26 cellular contexts compared by ENCODE assay signal in the genomic region with DNA sequence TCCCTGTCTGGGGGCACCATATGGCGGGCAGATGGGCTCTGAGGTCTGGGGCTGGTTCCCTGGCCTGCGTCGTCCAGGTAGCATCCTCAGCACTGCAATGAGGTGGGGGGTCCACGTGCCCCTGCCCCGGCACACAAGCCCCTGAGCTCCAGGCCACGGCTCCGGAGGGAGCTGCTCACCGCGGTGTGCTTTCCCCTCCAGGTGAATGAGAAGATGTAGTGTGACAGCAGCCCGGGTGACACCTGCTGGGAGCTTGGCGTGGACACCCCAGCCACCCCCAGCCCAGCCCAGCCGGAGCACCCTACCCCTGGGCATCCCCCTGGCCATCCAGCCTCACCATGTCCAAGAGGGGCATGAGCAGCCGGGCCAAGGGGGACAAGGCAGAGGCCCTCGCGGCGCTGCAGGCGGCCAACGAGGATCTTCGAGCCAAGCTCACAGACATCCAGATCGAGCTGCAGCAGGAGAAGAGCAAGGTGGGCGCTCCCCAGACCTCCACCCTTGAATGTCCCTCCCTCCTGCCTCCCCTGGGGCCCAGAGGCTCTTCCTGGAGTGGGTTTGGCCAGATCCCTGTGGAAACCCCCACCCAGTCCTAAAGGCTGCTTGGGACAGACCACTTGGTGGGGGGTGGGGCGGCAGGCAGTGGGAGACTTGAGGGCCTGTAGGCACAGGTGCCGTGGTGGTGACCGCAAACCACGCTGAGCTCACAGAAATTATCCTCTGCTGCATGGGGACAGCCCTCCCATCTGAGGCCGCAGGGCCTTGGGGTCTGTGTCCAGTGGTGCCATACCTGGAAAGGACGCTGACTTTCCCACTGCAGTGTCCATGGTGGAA. TPM values are rescaled to one million over a fixed set of nuclear protein-coding genes. Genes with fewer than 3 reads are reported as not detected.
DNase-seq lines count a peak whose midpoint lies in the region; ATAC-seq, FAIRE-seq and TF ChIP-seq lines count a peak whose summit lies in the region.
"Had no signal": no experiment of that assay in that cellular context is flagged by ENCODE, and none has a peak within 500 bp of the region (broad histone marks: within the 10 kb centered on the region; RNA-seq: fewer than 3 reads in every experiment).

No MANE protein-coding gene starts in this region.

- H3K9me1 ChIP-seq in K562 (ENCODE audit: control insufficient read depth, insufficient read depth, low read length), result no peaks in the 10 kb centered on the region

- FAIRE-seq in HepG2 (lab: Jason Lieb, UNC), result no peak
- no peak for FAIRE-seq in K562 (lab: Jason Lieb, UNC)

- TF ChIP-seq EP300 in HepG2 (IDR thresholded peaks at IDR 0.05; ENCODE audit: low read depth in 2 of 2, low read length in 2 of 2) (no peak), HepG2 (CRISPR knock-in tag; IDR thresholded peaks at IDR 0.05; ENCODE audit: borderline replicate concordance) (no peak), K562 (IDR thresholded peaks at IDR 0.05; ENCODE audit: low read length) (no peak)

- H3K79me2 ChIP-seq in HepG2 (ENCODE audit: insufficient read depth, low read length), result no peaks in the 10 kb centered on the region
- H3K79me2 ChIP-seq in K562 (ENCODE audit: control insufficient read depth, insufficient read depth, low read length), result no peaks in the 10 kb centered on the region

- TF ChIP-seq POLR2A in right lobe of liver (IDR thresholded peaks at IDR 0.05) (no peak), HepG2 (IDR thresholded peaks at IDR 0.05; ENCODE audit: insufficient read depth in 1 of 2, low read depth in 2 of 2, low read length in 2 of 2) (no peak), K562 (conservative IDR thresholded peaks at IDR 0.05) (no peak)

- no peak for TF ChIP-seq CTCF in right lobe of liver (IDR thresholded peaks at IDR 0.05)
- TF ChIP-seq CTCF in HepG2 (CRISPR knock-in tag; IDR thresholded peaks at IDR 0.05), result no peak
- no peak for TF ChIP-seq CTCF in K562 (IDR thresholded peaks at IDR 0.05 in 2 of 3, conservative IDR thresholded peaks at IDR 0.05 in 1 of 3; ENCODE audit: insufficient read depth in 2 of 3, low read depth in 1 of 3, low read length in 3 of 3)

- WGBS in right lobe of liver (ENCODE audit: insufficient coverage, low coverage, low lambda C conversion rate, missing lambda C conversion rate), result 90% methylated on average over 2 of the region's 27 CpGs
- 47% methylated on average over 2 of the region's 27 CpGs for WGBS in HepG2 (ENCODE audit: low lambda C conversion rate)
- 1% methylated on average over 9 of the region's 27 CpGs for WGBS in K562 (ENCODE audit: insufficient coverage, low coverage, missing lambda C conversion rate)

- BruUV-seq in HepG2 (replicated peaks; lab: Mats Ljungman, UMichigan) (no TSS peak), K562 (replicated peaks; lab: Mats Ljungman, UMichigan) (no TSS peak)

- H3K9me3 ChIP-seq in right lobe of liver, result no peaks in the 10 kb centered on the region
- no peaks in the 10 kb centered on the region for H3K9me3 ChIP-seq in HepG2 (ENCODE audit: low read length)
- no peaks in the 10 kb centered on the region for H3K9me3 ChIP-seq in K562 (replicated peaks; ENCODE audit: control insufficient read depth, insufficient read depth, low read depth, low read length)
- H3K9me3 ChIP-seq: adrenal gland, thoracic aorta had no signal

- H3K4me2 ChIP-seq in HepG2 (ENCODE audit: low read depth, low read length), result no peak overlapping the region
- H3K4me2 ChIP-seq in K562 (ENCODE audit: insufficient read depth, low read length), result no peak overlapping the region

- in situ Hi-C loops in HepG2 (cut with HindIII; ENCODE audit: extremely low pct_ligation_motif_present, low pct_unique_long_range_greater_than_20kb) (no loop called here), K562 (cut with MboI) (no loop called here)

- ATAC-seq in right lobe of liver, result no peak
- no peak for ATAC-seq in HepG2
- no peak for ATAC-seq in K562
- ATAC-seq in esophagus mucosa, result no peak
- ATAC-seq: HCT116, left lobe of liver had no signal

- POLR2A ChIA-PET in HepG2 (lab: Yijun Ruan, JAX) (no interaction called here), K562 (lab: Yijun Ruan, JAX) (interaction anchor here (1.6 kb wide), 1 partner anchor 208 kb away, joined by 3 read pairs; no protein-coding TSS in a partner anchor)

- H4K20me1 ChIP-seq in HepG2 (ENCODE audit: insufficient read depth, low read length) (no peaks in the 10 kb centered on the region), K562 (replicated peaks; ENCODE audit: control insufficient read depth, insufficient read depth, low read length) (0 out of 2 replicates have a peak, but pooled peaks cover under 1% of the 10 kb centered on the region)

- DNase-seq in right lobe of liver, result peak in 2 of 3 donors; percentile 37 to 38
- no peak for DNase-seq in HepG2 (ENCODE audit: low spot score)
- no peak for DNase-seq in K562 (ENCODE audit: extremely low read depth in 1 of 4, low spot score in 3 of 4)
- DNase-seq in mucosa of gallbladder (ENCODE audit: low spot score), result peak; percentile 6
- peak; percentile 34 for DNase-seq in ureter (ENCODE audit: low spot score)
- no peak for DNase-seq in NCI-H446 treated with DMSO at 0.1 percent for 48 hours (lab: John Stamatoyannopoulos, UW)
- no peak for DNase-seq in NCI-H82 (lab: John Stamatoyannopoulos, UW)
- DNase-seq: activated CD4-positive, alpha-beta T cell treated with anti-CD3 and anti-CD28 coated beads, Interleukin-2, amount 50 U/mL, for 4 hours; activated gamma-delta T cell; CD4-positive, CD25-positive, alpha-beta regulatory T cell; effector memory CD4-positive, alpha-beta T cell; erythroblast; foreskin fibroblast; IMR-90; NCI-H1092; NCI-H187; NCI-H2171 treated with DMSO at 0.1 percent for 48 hours; stimulated activated CD4-positive, alpha-beta T cell treated with anti-CD3 and anti-CD28 coated beads, Interleukin-12 subunit alpha, Interleukin-12 subunit beta, amount 100 ng/mL, for 4 hours; stimulated activated CD4-positive, alpha-beta T cell treated with anti-CD3 and anti-CD28 coated beads, Interleukin-4, amount 100 ng/mL, for 24 hours; stimulated activated naive CD4-positive, alpha-beta T cell; WERI-Rb-1 had no signal

- CTCF ChIA-PET in HepG2 (lab: Yijun Ruan, JAX; ENCODE audit: low intra/inter-chr PET ratio, low total read pairs) (no interaction called here), K562 (lab: Yijun Ruan, JAX; ENCODE audit: low intra/inter-chr PET ratio) (no interaction called here)

- H3K4me1 ChIP-seq in right lobe of liver, result no peaks in the 10 kb centered on the region
- H3K4me1 ChIP-seq in HepG2 (ENCODE audit: insufficient read depth, low read length), result no peaks in the 10 kb centered on the region
- no peaks in the 10 kb centered on the region; a peak in 1 of 5 replicates for H3K4me1 ChIP-seq in K562 (replicated peaks in 1 of 2; ENCODE audit: control insufficient read depth in 2 of 2, insufficient read depth in 2 of 2, low read length in 2 of 2)
- H3K4me1 ChIP-seq: adrenal gland had no signal

- H3K4me3 ChIP-seq in right lobe of liver, result no peak overlapping the region
- no peak overlapping the region for H3K4me3 ChIP-seq in HepG2 (replicated peaks in 1 of 3; ENCODE audit: insufficient read depth in 1 of 3, low read depth in 2 of 3, low read length in 3 of 3)
- H3K4me3 ChIP-seq in K562, result no peak overlapping the region
- H3K4me3 ChIP-seq: adrenal gland, thoracic aorta had no signal

- H3K27ac ChIP-seq in right lobe of liver, result no peak overlapping the region
- no peak overlapping the region for H3K27ac ChIP-seq in HepG2 (ENCODE audit: extremely low read length, insufficient read depth, low read length)
- no peak overlapping the region for H3K27ac ChIP-seq in K562 (ENCODE audit: extremely low read depth, low read depth, low read length)
- H3K27ac ChIP-seq: adrenal gland, thoracic aorta, WERI-Rb-1 had no signal

- no peaks in the 10 kb centered on the region for H3K36me3 ChIP-seq in right lobe of liver
- H3K36me3 ChIP-seq in HepG2 (replicated peaks in 1 of 2; ENCODE audit: control insufficient read depth in 1 of 2, insufficient read depth in 2 of 2, low read length in 2 of 2), result no peaks in the 10 kb centered on the region
- no peaks in the 10 kb centered on the region for H3K36me3 ChIP-seq in K562 (ENCODE audit: control insufficient read depth, insufficient read depth, low read length)
- H3K36me3 ChIP-seq: adrenal gland, thoracic aorta, WERI-Rb-1 had no signal

- H2AFZ ChIP-seq in HepG2 (ENCODE audit: low read length), result no peak overlapping the region
- H2AFZ ChIP-seq in K562 (ENCODE audit: low read depth, low read length), result no peak overlapping the region

- intact Hi-C loops in right lobe of liver (cut with DNase I), result no loop called here
- intact Hi-C loops in HepG2 (cut with micrococcal nuclease; ENCODE audit: unreplicated experiment), result no loop called here
- intact Hi-C loops in K562 (cut with micrococcal nuclease), result no loop called here

- H3K9ac ChIP-seq in HepG2 (ENCODE audit: insufficient read depth, low read depth, low read length), result no peak overlapping the region
- H3K9ac ChIP-seq in K562 (ENCODE audit: insufficient read depth in 1 of 2, low read depth in 2 of 2, low read length in 2 of 2), result no peak overlapping the region

- H3K27me3 ChIP-seq in right lobe of liver (no peaks in the 10 kb centered on the region), HepG2 (ENCODE audit: control insufficient read depth in 1 of 2, insufficient read depth in 2 of 2, low read length in 2 of 2) (peaks cover 0 to 23% of the 10 kb centered on the region in 2 experiments; a peak in 3 of 5 replicates), K562 (ENCODE audit: control insufficient read depth in 2 of 2, insufficient read depth in 2 of 2, low read length in 2 of 2) (peaks cover 6 to 51% of the 10 kb centered on the region in 2 experiments; a peak in 3 of 5 replicates)
- H3K27me3 ChIP-seq: adrenal gland had no signal

- TF ChIP-seq RAD21 in HepG2 (CRISPR knock-in tag; IDR thresholded peaks at IDR 0.05) (no peak), K562 (CRISPR knock-in tag; conservative IDR thresholded peaks at IDR 0.05 in 1 of 2, IDR thresholded peaks at IDR 0.05 in 1 of 2) (no peak)

RNA-seq across cellular contexts. Expression of a gene that starts 38.9 kb away (rescaled TPM):
- total RNA-seq in right lobe of liver, result under 1 TPM; 0.06 to 0.22 (median 0.18) TPM
- 0.04 and 0.11 TPM in 2 replicates for total RNA-seq in HepG2 (2016; rRNA removed; fragmentation: Illumina TruSeq; extraction: Trizol)
- not detected in 2 replicates for total RNA-seq in HepG2 (2016; cell fraction: cytosol; rRNA removed; fragmentation: Illumina TruSeq; extraction: Trizol; ENCODE audit: low read depth)
- total RNA-seq in HepG2 (2016; cell fraction: insoluble cytoplasmic fraction; rRNA removed; fragmentation: Illumina TruSeq; extraction: Trizol), result 0.11 TPM in 1 of 2 replicates, not detected in the other
- 0.03 TPM in 2 replicates for total RNA-seq in HepG2 (2016; cell fraction: membrane; rRNA removed; fragmentation: Illumina TruSeq; extraction: Trizol)
- 0.12 and 0.22 TPM in 2 replicates for total RNA-seq in HepG2 (2016; cell fraction: nucleus; rRNA removed; fragmentation: Illumina TruSeq; extraction: Trizol)
- 0.03 and 0.12 TPM in 2 replicates for polyA plus RNA-seq in HepG2 (2011; rRNA removed)
- 0.01 and 0.03 TPM in 2 replicates for polyA plus RNA-seq in HepG2 (2011; cell fraction: cytosol; rRNA removed)
- 0.40 and 0.45 TPM in 2 replicates for polyA plus RNA-seq in HepG2 (2011; cell fraction: nucleus; rRNA removed)
- polyA plus RNA-seq in HepG2 (2012), result 0.07 and 0.12 TPM in 2 replicates
- polyA plus RNA-seq in HepG2 (2016; cell fraction: cytosol; fragmentation: Illumina TruSeq; extraction: Trizol; ENCODE audit: low read depth), result 0.02 TPM in 1 of 2 replicates, not detected in the other
- 0.04 and 0.08 TPM in 2 replicates for polyA plus RNA-seq in HepG2 (2016; cell fraction: insoluble cytoplasmic fraction; fragmentation: Illumina TruSeq; extraction: Trizol; ENCODE audit: low read depth)
- 0.03 TPM in 1 of 2 replicates, not detected in the other for polyA plus RNA-seq in HepG2 (2016; cell fraction: membrane; fragmentation: Illumina TruSeq; extraction: Trizol; ENCODE audit: low read depth)
- 0.45 and 0.53 TPM in 2 replicates for polyA plus RNA-seq in HepG2 (2016; cell fraction: nucleus; fragmentation: Illumina TruSeq; extraction: Trizol; ENCODE audit: insufficient read depth, low read depth)
- 0.07 TPM in 1 of 2 replicates, not detected in the other for polyA minus RNA-seq in HepG2 (2011; rRNA and poly(A)+ RNA removed; ENCODE audit: low replicate concordance)
- not detected in 2 replicates for polyA minus RNA-seq in HepG2 (2011; cell fraction: cytosol; rRNA and poly(A)+ RNA removed)
- polyA minus RNA-seq in HepG2 (2011; cell fraction: nucleus; rRNA and poly(A)+ RNA removed), result 0.12 and 0.26 TPM in 2 replicates
- total RNA-seq in K562 (2011; cell fraction: chromatin; rRNA removed; ENCODE audit: low replicate concordance), result 0.12 TPM in 1 of 2 replicates, not detected in the other
- total RNA-seq in K562 (2011; cell fraction: nucleolus; rRNA removed), result under 0.01 TPM in 1 of 2 replicates, not detected in the other
- total RNA-seq in K562 (2011; cell fraction: nucleoplasm; rRNA removed), result 0.15 TPM in 1 of 2 replicates, not detected in the other
- total RNA-seq in K562 (2014; rRNA removed), result not detected in 2 replicates
- total RNA-seq in K562 (2014; rRNA removed; fragmentation: Illumina TruSeq; extraction: Trizol), result not detected in 2 replicates
- total RNA-seq in K562 (2015; rRNA removed; fragmentation: Illumina TruSeq; extraction: Trizol), result 0.04 TPM in 1 of 2 replicates, not detected in the other
- total RNA-seq in K562 (2021), result not detected in 2 replicates
- 0.01 TPM in 1 of 2 replicates, not detected in the other for polyA plus RNA-seq in K562 (2011; rRNA removed)
- not detected in 2 replicates for polyA plus RNA-seq in K562 (2011; cell fraction: cytosol; rRNA removed)
- polyA plus RNA-seq in K562 (2011; cell fraction: nucleus; rRNA removed), result 0.03 TPM in 1 of 2 replicates, not detected in the other
- polyA plus RNA-seq in K562 (2012), result 0.04 and 1.4 TPM in 2 replicates
- not detected in 2 replicates for polyA plus RNA-seq in K562 (2014; fragmentation: Illumina TruSeq; extraction: Trizol)
- not detected for polyA plus RNA-seq in K562 (2014; fragmentation: Nextera tagmentation; extraction: Ambion mirVana)
- polyA plus RNA-seq in K562 (2014; rRNA removed), result 0.01 TPM in 1 of 2 replicates, not detected in the other
- not detected in 2 replicates for polyA minus RNA-seq in K562 (2011; rRNA and poly(A)+ RNA removed)
- polyA minus RNA-seq in K562 (2011; cell fraction: cytosol; rRNA and poly(A)+ RNA removed), result not detected in 2 replicates
- under 0.01 TPM in 1 of 2 replicates, not detected in the other for polyA minus RNA-seq in K562 (2011; cell fraction: nucleus; rRNA and poly(A)+ RNA removed)
- total RNA-seq in mucosa of gallbladder, result 1.1 TPM
- 1.1 TPM for total RNA-seq in ureter
- total RNA-seq in esophagus mucosa, result 0.04 TPM
- polyA plus RNA-seq: CD4-positive, CD25-positive, alpha-beta regulatory T cell had no signal

Comparison
In these comparisons a context has a peak if more than half of its experiments do, and no peak if none do; other contexts are left out.
1. DNase-seq: peak in right lobe of liver (2 of 3), mucosa of gallbladder (single experiment) and ureter (single experiment); none in HepG2 (single experiment), K562 (0 of 4), NCI-H446 treated with DMSO at 0.1 percent for 48 hours (single experiment) and NCI-H82 (single experiment).